29 cellular contexts compared by ENCODE assay signal in genomic region chr15:70906842-70907241, GRCh38. TPM values are rescaled to one million over a fixed set of nuclear protein-coding genes. Genes with fewer than 3 reads are reported as not detected.
DNase-seq lines count a peak whose midpoint lies in the region; ATAC-seq and TF ChIP-seq lines count a peak whose summit lies in the region.
"Had no signal": no experiment of that assay in that cellular context is flagged by ENCODE, and none has a peak within 500 bp of the region (broad histone marks: within the 10 kb centered on the region; RNA-seq: fewer than 3 reads in every experiment).

No MANE protein-coding gene starts in this region.

- H3K4me3 ChIP-seq in adipocyte (ENCODE audit: low read length): no peak overlapping the region
- no peak overlapping the region for H3K4me3 ChIP-seq in endodermal cell (ENCODE audit: low read length)
- H3K4me3 ChIP-seq in mesendoderm (ENCODE audit: low read length): no peak overlapping the region
- H3K4me3 ChIP-seq in Karpas-422 (ENCODE audit: low read length): no peak overlapping the region
- H3K4me3 ChIP-seq: BLaER1, mucosa of descending colon, Peyer's patch, suprapubic skin, upper lobe of right lung had no signal

- peak overlapping the region; percentile 54 for H3K9ac ChIP-seq in adipocyte (ENCODE audit: low read length)
- no peak overlapping the region for H3K9ac ChIP-seq in endodermal cell (ENCODE audit: extremely low read depth, low read length, poor library complexity, severe bottlenecking)
- H3K9ac ChIP-seq in mesendoderm (ENCODE audit: low read length): no peak overlapping the region
- H3K9ac ChIP-seq in Karpas-422 (ENCODE audit: low read length): no peak overlapping the region
- H3K9ac ChIP-seq: BLaER1 had no signal

- H3K27ac Mint-ChIP-seq in endodermal cell: no peak overlapping the region
- no peak overlapping the region for H3K27ac Mint-ChIP-seq in effector memory CD8-positive, alpha-beta T cell
- H3K27ac Mint-ChIP-seq: activated CD4-positive, alpha-beta memory T cell treated with anti-CD3 and anti-CD28 coated beads, Interleukin-2, amount 10 ng/mL, durations not matched to agents 7 days and 5 days; activated naive CD8-positive, alpha-beta T cell treated with anti-CD3 and anti-CD28 coated beads, Interleukin-2, amount 50 U/mL, for 24 hours; immature natural killer cell; natural killer cell had no signal

- no peak overlapping the region for H3K56ac ChIP-seq in mesendoderm (ENCODE audit: low read length)

- peaks cover 31% of the 10 kb centered on the region for H3K36me3 Mint-ChIP-seq in endodermal cell (ENCODE audit: low read depth)
- no peaks in the 10 kb centered on the region for H3K36me3 Mint-ChIP-seq in effector memory CD8-positive, alpha-beta T cell (ENCODE audit: insufficient read depth)

- H3K79me2 ChIP-seq in mesendoderm (ENCODE audit: control insufficient read depth, insufficient read depth, low read length): no peaks in the 10 kb centered on the region
- H3K79me2 ChIP-seq in Karpas-422 (ENCODE audit: low read length): no peaks in the 10 kb centered on the region

- H2BK15ac ChIP-seq in mesendoderm (replicated peaks; ENCODE audit: low read depth): no peak overlapping the region

- DNase-seq in AG08396 (ENCODE audit: low spot score) (peak; percentile 12), adipocyte (ENCODE audit: low read depth) (peak; percentile 74), endodermal cell (peak; percentile 48), mesendoderm (peak; percentile 53), Karpas-422 (no peak)
- DNase-seq in effector memory CD8-positive, alpha-beta T cell: no peak
- DNase-seq: activated CD4-positive, alpha-beta memory T cell treated with anti-CD3 and anti-CD28 coated beads, Interleukin-2, amount 10 ng/mL, durations not matched to agents 7 days and 5 days; activated CD8-positive, alpha-beta memory T cell treated with anti-CD3 and anti-CD28 coated beads, Interleukin-2, amount 50 U/mL, for 4 hours; activated naive CD4-positive, alpha-beta T cell; activated naive CD8-positive, alpha-beta T cell treated with anti-CD3 and anti-CD28 coated beads, Interleukin-2, amount 50 U/mL, for 24 hours; DMS153; effector memory CD4-positive, alpha-beta T cell; erythroblast; immature natural killer cell; left colon; mucosa of descending colon; natural killer cell; NCI-H146; NCI-H774; Peyer's patch; SHP77; stimulated activated naive CD4-positive, alpha-beta T cell treated with Interleukin-2 at 50 U/mL for 16 hours; T-helper 2 cell; upper lobe of right lung had no signal

- H3K18ac ChIP-seq in mesendoderm (ENCODE audit: low read length): no peak overlapping the region

- H2AFZ ChIP-seq in Karpas-422 (ENCODE audit: low read length): no peak overlapping the region

- no peak overlapping the region for H4K8ac ChIP-seq in mesendoderm (ENCODE audit: low read depth, low read length)

- H3K23ac ChIP-seq in mesendoderm (ENCODE audit: low read length): no peak overlapping the region

- no peaks in the 10 kb centered on the region for H3K36me3 ChIP-seq in adipocyte (ENCODE audit: control insufficient read depth, insufficient read depth, low read length, severe bottlenecking)
- H3K36me3 ChIP-seq in endodermal cell (ENCODE audit: control insufficient read depth, insufficient read depth, low read length): peaks cover 6% of the 10 kb centered on the region
- no peaks in the 10 kb centered on the region for H3K36me3 ChIP-seq in mesendoderm (ENCODE audit: control insufficient read depth, insufficient read depth, low read length)
- no peaks in the 10 kb centered on the region for H3K36me3 ChIP-seq in Karpas-422 (ENCODE audit: insufficient read depth, low read length)
- H3K36me3 ChIP-seq: BLaER1, Peyer's patch, upper lobe of right lung had no signal

- H3K4me1 ChIP-seq in adipocyte (ENCODE audit: control insufficient read depth, insufficient read depth, low read length) (peaks cover 15% of the 10 kb centered on the region), endodermal cell (ENCODE audit: control insufficient read depth, insufficient read depth, low read length) (no peaks in the 10 kb centered on the region), mesendoderm (ENCODE audit: control insufficient read depth, low read depth, low read length) (peaks cover 7% of the 10 kb centered on the region), Karpas-422 (ENCODE audit: low read length) (no peaks in the 10 kb centered on the region)
- H3K4me1 ChIP-seq: BLaER1, Peyer's patch, suprapubic skin, upper lobe of right lung had no signal

- H3K79me1 ChIP-seq in mesendoderm (ENCODE audit: low read length): no peaks in the 10 kb centered on the region

- H2BK5ac ChIP-seq in mesendoderm (ENCODE audit: low read length): no peak overlapping the region

- ATAC-seq in activated CD4-positive, CD25-positive, alpha-beta regulatory T cell treated with anti-CD3 and anti-CD28 coated beads, Interleukin-2, amount 50 U/mL, for 24 hours: no peak
- ATAC-seq in GM21717 (IDR thresholded peaks at IDR 0.05; ENCODE audit: unreplicated experiment): no peak
- ATAC-seq in effector memory CD8-positive, alpha-beta T cell (replicated peaks): no peak
- ATAC-seq: activated naive CD8-positive, alpha-beta T cell treated with anti-CD3 and anti-CD28 coated beads, Interleukin-2, amount 50 U/mL, for 24 hours; left colon; mucosa of descending colon; natural killer cell; upper lobe of right lung had no signal

- H3K9me2 ChIP-seq in Karpas-422 (replicated peaks; ENCODE audit: insufficient read depth, low read length): no peaks in the 10 kb centered on the region

- peaks cover 12% of the 10 kb centered on the region for H3K9me3 ChIP-seq in adipocyte (ENCODE audit: control insufficient read depth, low read length)
- H3K9me3 ChIP-seq in endodermal cell (ENCODE audit: control insufficient read depth, low read length): peaks cover 21% of the 10 kb centered on the region
- peaks cover 7% of the 10 kb centered on the region for H3K9me3 ChIP-seq in Karpas-422 (ENCODE audit: low read length)

- H2AK5ac ChIP-seq in mesendoderm (ENCODE audit: low read length): no peak overlapping the region

- no peak overlapping the region for H2BK120ac ChIP-seq in mesendoderm (ENCODE audit: low read depth, low read length)

- no peaks in the 10 kb centered on the region for H3K27me3 ChIP-seq in adipocyte (replicated peaks; ENCODE audit: control insufficient read depth, insufficient read depth, low read length)
- H3K27me3 ChIP-seq in endodermal cell (ENCODE audit: control insufficient read depth, insufficient read depth, low read length, poor library complexity, severe bottlenecking): no peaks in the 10 kb centered on the region
- H3K27me3 ChIP-seq in mesendoderm (ENCODE audit: insufficient read depth, low read length, poor library complexity): no peaks in the 10 kb centered on the region
- H3K27me3 ChIP-seq in Karpas-422 (ENCODE audit: low read length): peaks cover 5% of the 10 kb centered on the region
- H3K27me3 ChIP-seq: BLaER1, Peyer's patch, suprapubic skin, upper lobe of right lung had no signal

- H4K20me1 ChIP-seq in Karpas-422 (ENCODE audit: insufficient read depth, low read depth, low read length): no peaks in the 10 kb centered on the region
- H4K20me1 ChIP-seq: BLaER1 had no signal

- H3K4me3 Mint-ChIP-seq in endodermal cell: no peak overlapping the region
- no peak overlapping the region for H3K4me3 Mint-ChIP-seq in effector memory CD8-positive, alpha-beta T cell
- H3K4me3 Mint-ChIP-seq: activated CD4-positive, alpha-beta memory T cell treated with anti-CD3 and anti-CD28 coated beads, Interleukin-2, amount 10 ng/mL, durations not matched to agents 7 days and 5 days; activated naive CD8-positive, alpha-beta T cell treated with anti-CD3 and anti-CD28 coated beads, Interleukin-2, amount 50 U/mL, for 24 hours; brain; immature natural killer cell; natural killer cell had no signal

- H3K9me3 Mint-ChIP-seq in endodermal cell: peaks cover 16% of the 10 kb centered on the region
- H3K9me3 Mint-ChIP-seq in effector memory CD8-positive, alpha-beta T cell: peaks cover 0 to 3% of the 10 kb centered on the region in 2 donors

- no peak overlapping the region for H3K4me2 ChIP-seq in mesendoderm (ENCODE audit: low read length)
- no peak overlapping the region for H3K4me2 ChIP-seq in Karpas-422 (ENCODE audit: low read depth, low read length, poor library complexity, severe bottlenecking)
- H3K4me2 ChIP-seq: BLaER1 had no signal

- no peak for TF ChIP-seq CTCF in endodermal cell (conservative IDR thresholded peaks at IDR 0.05)

- H3K27me3 Mint-ChIP-seq in endodermal cell (ENCODE audit: insufficient read depth): no peaks in the 10 kb centered on the region
- peaks cover 21 to 30% of the 10 kb centered on the region in 2 donors for H3K27me3 Mint-ChIP-seq in effector memory CD8-positive, alpha-beta T cell
- H3K27me3 Mint-ChIP-seq: brain had no signal

- no peak overlapping the region for H3K4ac ChIP-seq in mesendoderm (ENCODE audit: low read depth, low read length)

- H4K5ac ChIP-seq in mesendoderm (ENCODE audit: low read length): no peak overlapping the region

- no peak overlapping the region for H3K27ac ChIP-seq in endodermal cell (ENCODE audit: low read depth, low read length)
- no peak overlapping the region for H3K27ac ChIP-seq in mesendoderm (ENCODE audit: low read depth, low read length)
- H3K27ac ChIP-seq in Karpas-422 (ENCODE audit: low read length): no peak overlapping the region
- H3K27ac ChIP-seq: BLaER1, Peyer's patch, suprapubic skin, upper lobe of right lung had no signal

- peaks cover 8% of the 10 kb centered on the region for H3K4me1 Mint-ChIP-seq in endodermal cell
- H3K4me1 Mint-ChIP-seq in effector memory CD8-positive, alpha-beta T cell (ENCODE audit: low read depth in 2 of 2): no peaks in the 10 kb centered on the region
- H3K4me1 Mint-ChIP-seq: activated CD4-positive, alpha-beta memory T cell treated with anti-CD3 and anti-CD28 coated beads, Interleukin-2, amount 10 ng/mL, durations not matched to agents 7 days and 5 days; activated naive CD8-positive, alpha-beta T cell treated with anti-CD3 and anti-CD28 coated beads, Interleukin-2, amount 50 U/mL, for 24 hours; immature natural killer cell; natural killer cell had no signal

RNA-seq across cellular contexts. Expression of gene LRRC49, which starts 14.2 kb away (rescaled TPM):
- 10 to 100 TPM in 1 of 2 donors, 1 to 10 TPM in 1; 6.6 to 10.7 TPM for total RNA-seq in endodermal cell
- polyA plus RNA-seq in endodermal cell (2013, experiment 1 of 2): 17.3 TPM
- polyA plus RNA-seq in endodermal cell (2013, experiment 2 of 2): 21.0 TPM
- 5.2 TPM for polyA plus RNA-seq in mesendoderm (2013, experiment 1 of 2)
- polyA plus RNA-seq in mesendoderm (2013, experiment 2 of 2): 5.2 TPM
- total RNA-seq in Karpas-422 (2014; rRNA removed; shearing (Covaris generic); ENCODE audit: low replicate concordance): not detected in 2 replicates
- total RNA-seq: activated CD4-positive, alpha-beta memory T cell treated with anti-CD3 and anti-CD28 coated beads, Interleukin-2, amount 10 ng/mL, durations not matched to agents 7 days and 5 days had no signal

RNA-seq across cellular contexts. Expression of gene THAP10, which starts 14.6 kb away (rescaled TPM):
- 1 to 10 TPM; 2.4 to 6.1 TPM for total RNA-seq in endodermal cell
- 6.4 TPM for polyA plus RNA-seq in endodermal cell (2013, experiment 1 of 2)
- polyA plus RNA-seq in endodermal cell (2013, experiment 2 of 2): 6.4 TPM
- 3.1 TPM for polyA plus RNA-seq in mesendoderm (2013, experiment 1 of 2)
- polyA plus RNA-seq in mesendoderm (2013, experiment 2 of 2): 3.6 TPM
- total RNA-seq in Karpas-422 (2014; rRNA removed; shearing (Covaris generic); ENCODE audit: low replicate concordance): not detected in 2 replicates
- total RNA-seq: natural killer cell had no signal

RNA-seq across cellular contexts. Expression of gene LARP6, which starts 52.9 kb away (rescaled TPM):
- 10 to 100 TPM; 24.0 to 24.9 TPM for total RNA-seq in endodermal cell
- 14.4 TPM for polyA plus RNA-seq in endodermal cell (2013, experiment 1 of 2)
- 11.8 TPM for polyA plus RNA-seq in endodermal cell (2013, experiment 2 of 2)
- 17.5 TPM for polyA plus RNA-seq in mesendoderm (2013, experiment 1 of 2)
- polyA plus RNA-seq in mesendoderm (2013, experiment 2 of 2): 17.6 TPM
- total RNA-seq in Karpas-422 (2014; rRNA removed; shearing (Covaris generic); ENCODE audit: low replicate concordance): not detected in 2 replicates
- total RNA-seq: activated CD4-positive, alpha-beta memory T cell treated with anti-CD3 and anti-CD28 coated beads, Interleukin-2, amount 10 ng/mL, durations not matched to agents 7 days and 5 days; natural killer cell had no signal
- polyA plus RNA-seq: immature natural killer cell had no signal

Comparison
In these comparisons a context has a peak if more than half of its experiments do, and no peak if none do; other contexts are left out.
1. DNase-seq: peak in AG08396 (single experiment), adipocyte (single experiment), endodermal cell (single experiment) and mesendoderm (single experiment); none in Karpas-422 (single experiment) and effector memory CD8-positive, alpha-beta T cell (0 of 3).
2. RNA of gene LARP6, which starts 52.9 kb away (total RNA-seq): 24.0 to 24.9 TPM in endodermal cell; not detected in Karpas-422; every median in the first group is over 10 times any median in the second.